ENCODE assay signal across 8 cellular contexts in the genomic region with DNA sequence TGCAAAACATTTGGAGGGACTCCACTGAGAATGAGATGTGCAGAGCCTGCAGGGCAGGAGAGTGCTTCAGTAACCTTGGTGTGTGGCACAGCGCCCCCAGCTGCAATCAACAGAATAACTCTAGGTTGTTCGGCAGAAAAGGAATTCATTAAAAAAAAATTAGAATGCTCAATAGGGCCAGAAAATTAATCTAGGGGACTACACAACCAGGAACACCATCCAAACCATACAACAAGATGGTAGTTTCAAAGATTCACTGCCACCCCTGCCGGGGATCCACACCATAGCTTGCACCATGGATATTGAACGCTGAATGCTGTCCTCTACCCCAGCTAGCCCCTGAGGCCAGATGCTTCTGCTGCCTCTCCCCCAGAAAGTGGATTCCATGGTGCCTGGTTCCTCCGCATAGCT. TPM values are rescaled to one million over a fixed set of nuclear protein-coding genes. Genes with fewer than 3 reads are reported as not detected.
DNase-seq lines count a peak whose midpoint lies in the region; ATAC-seq and TF ChIP-seq lines count a peak whose summit lies in the region.

No MANE protein-coding gene starts in this region.

- H3K9me3 Mint-ChIP-seq in CD4-positive, alpha-beta memory T cell = peaks cover 0 to 1% (median 0%) of the 10 kb centered on the region in 8 donors

- H3K4me3 ChIP-seq in AG04449 (ENCODE audit: low read depth, low read length) = no peak overlapping the region
- no peak overlapping the region for H3K4me3 ChIP-seq in GM12865 (ENCODE audit: low read depth, low read length)
- H3K4me3 ChIP-seq in epithelial cell of proximal tubule (ENCODE audit: low read depth, low read length) = no peak overlapping the region
- no peak overlapping the region for H3K4me3 ChIP-seq in ovary
- H3K4me3 ChIP-seq in CD4-positive, alpha-beta memory T cell (ENCODE audit: low read length in 2 of 2) = no peak overlapping the region

- TF ChIP-seq CTCF in AG04449 (IDR thresholded peaks at IDR 0.05; ENCODE audit: insufficient read depth, low read length, missing control alignments) = peak; percentile 54
- TF ChIP-seq CTCF in GM12865 (IDR thresholded peaks at IDR 0.05; ENCODE audit: insufficient read depth, low read depth, low read length, missing control alignments) = peak; percentile 68
- peak; percentile 89 for TF ChIP-seq CTCF in epithelial cell of proximal tubule (conservative IDR thresholded peaks at IDR 0.05; ENCODE audit: low read depth, low read length)
- peak in 1 of 3 donors; percentile 16 for TF ChIP-seq CTCF in ovary (IDR thresholded peaks at IDR 0.05)

- H3K4me1 Mint-ChIP-seq in CD4-positive, alpha-beta memory T cell = peaks cover 0 to 8% (median 0%) of the 10 kb centered on the region in 4 donors

- H3K36me3 Mint-ChIP-seq in CD4-positive, alpha-beta memory T cell = peaks cover 7 to 11% of the 10 kb centered on the region in 2 donors

- H3K27ac Mint-ChIP-seq in CD4-positive, alpha-beta memory T cell = no peak overlapping the region

- peaks cover 6% of the 10 kb centered on the region for H3K4me1 ChIP-seq in ovary (ENCODE audit: insufficient read depth)
- no peaks in the 10 kb centered on the region for H3K4me1 ChIP-seq in CD4-positive, alpha-beta memory T cell (ENCODE audit: insufficient read depth, low read length)

- DNase-seq in AG04449 (ENCODE audit: low read depth, low spot score) (no peak), GM12865 (ENCODE audit: low read depth) (peak; percentile 55), SK-N-DZ (ENCODE audit: low spot score) (peak; percentile 29), epithelial cell of proximal tubule (ENCODE audit: low read depth) (no peak), ovary (peak in 3 of 5 donors; percentile 22 to 51 (median 33)), NCI-H2107 treated with DMSO at 0.1 percent for 48 hours (lab: John Stamatoyannopoulos, UW; ENCODE audit: unreplicated experiment) (no peak)
- DNase-seq in CD4-positive, alpha-beta memory T cell = no peak

- POLR2A ChIA-PET in AG04449 (lab: Yijun Ruan, JAX) = no interaction called here
- POLR2A ChIA-PET in CD4-positive, alpha-beta memory T cell (lab: Charles Lee; ENCODE audit: partially characterized antibody) = no interaction called here

- no peak for TF ChIP-seq POLR2A in ovary (IDR thresholded peaks at IDR 0.05)

- H3K27ac ChIP-seq in ovary = no peak overlapping the region
- no peak overlapping the region for H3K27ac ChIP-seq in CD4-positive, alpha-beta memory T cell (ENCODE audit: low read depth, low read length)

- H3K4me3 Mint-ChIP-seq in CD4-positive, alpha-beta memory T cell = no peak overlapping the region

- WGBS in ovary, 3 donors = 46 to 55% (median 51%) methylated on average over 5 of the region's 5 CpGs

- peak; percentile 48 for ATAC-seq in HG03280 (IDR thresholded peaks at IDR 0.05; ENCODE audit: unreplicated experiment)

- CTCF ChIA-PET in AG04449 (lab: Yijun Ruan, JAX) = interaction anchor here (0.7 to 3.8 kb wide), 14 partner anchors 9 to 371 kb away, joined by 3 to 27 read pairs (median 4); no protein-coding TSS in a partner anchor
- CTCF ChIA-PET in CD4-positive, alpha-beta memory T cell (lab: Charles Lee; ENCODE audit: partially characterized antibody) = interaction anchor here (1.2 to 3.3 kb wide), 2 partner anchors 9 to 23 kb away, joined by 3 to 14 read pairs; no protein-coding TSS in a partner anchor

- no peaks in the 10 kb centered on the region for H3K27me3 ChIP-seq in ovary
- no peaks in the 10 kb centered on the region for H3K27me3 ChIP-seq in CD4-positive, alpha-beta memory T cell (ENCODE audit: insufficient read depth, low read length)

- peaks cover 0 to 5% of the 10 kb centered on the region in 2 donors for H3K27me3 Mint-ChIP-seq in CD4-positive, alpha-beta memory T cell

- no peak for TF ChIP-seq EP300 in ovary (IDR thresholded peaks at IDR 0.05)

- H3K36me3 ChIP-seq in ovary = no peaks in the 10 kb centered on the region
- no peaks in the 10 kb centered on the region for H3K36me3 ChIP-seq in CD4-positive, alpha-beta memory T cell (ENCODE audit: insufficient read depth, low read length)

- no peaks in the 10 kb centered on the region for H3K9me3 ChIP-seq in ovary
- H3K9me3 ChIP-seq in CD4-positive, alpha-beta memory T cell (ENCODE audit: control insufficient read depth in 1 of 2, low read length in 2 of 2) = no peaks in the 10 kb centered on the region

- intact Hi-C loops in ovary (cut with DNase I) = no loop called here
- intact Hi-C loops in CD4-positive, alpha-beta memory T cell (cut with micrococcal nuclease) = no loop called here

RNA-seq across cellular contexts. Expression of a gene that starts 50.1 kb away (rescaled TPM):
- 18.2 and 25.9 TPM in 2 replicates for polyA plus RNA-seq in SK-N-DZ (2014; cell fraction: cytosol; rRNA removed)
- polyA plus RNA-seq in SK-N-DZ (2014; cell fraction: nucleus; rRNA removed) = 33.7 and 34.4 TPM in 2 replicates
- 5.2 and 6.7 TPM in 2 replicates for total RNA-seq in epithelial cell of proximal tubule
- 10 to 100 TPM; 11.4 to 22.0 (median 19.6) TPM for total RNA-seq in ovary
- 10 to 100 TPM; 10.5 to 16.3 TPM for polyA plus RNA-seq in ovary
- total RNA-seq in CD4-positive, alpha-beta memory T cell = 10 to 100 TPM in 1 of 2 experiments, 1 to 10 TPM in 1; 7.2 to 11.6 TPM
- 1 to 10 TPM; 5.6 to 9.5 TPM for polyA plus RNA-seq in CD4-positive, alpha-beta memory T cell

Comparison
In these comparisons a context has a peak if more than half of its experiments do, and no peak if none do; other contexts are left out.
1. DNase-seq: peak in GM12865 (single experiment), SK-N-DZ (single experiment) and ovary (3 of 5); none in AG04449 (single experiment), epithelial cell of proximal tubule (single experiment), NCI-H2107 treated with DMSO at 0.1 percent for 48 hours (single experiment) and CD4-positive, alpha-beta memory T cell (0 of 5).